1 cellular context compared by ENCODE assay signal in the genomic region with DNA sequence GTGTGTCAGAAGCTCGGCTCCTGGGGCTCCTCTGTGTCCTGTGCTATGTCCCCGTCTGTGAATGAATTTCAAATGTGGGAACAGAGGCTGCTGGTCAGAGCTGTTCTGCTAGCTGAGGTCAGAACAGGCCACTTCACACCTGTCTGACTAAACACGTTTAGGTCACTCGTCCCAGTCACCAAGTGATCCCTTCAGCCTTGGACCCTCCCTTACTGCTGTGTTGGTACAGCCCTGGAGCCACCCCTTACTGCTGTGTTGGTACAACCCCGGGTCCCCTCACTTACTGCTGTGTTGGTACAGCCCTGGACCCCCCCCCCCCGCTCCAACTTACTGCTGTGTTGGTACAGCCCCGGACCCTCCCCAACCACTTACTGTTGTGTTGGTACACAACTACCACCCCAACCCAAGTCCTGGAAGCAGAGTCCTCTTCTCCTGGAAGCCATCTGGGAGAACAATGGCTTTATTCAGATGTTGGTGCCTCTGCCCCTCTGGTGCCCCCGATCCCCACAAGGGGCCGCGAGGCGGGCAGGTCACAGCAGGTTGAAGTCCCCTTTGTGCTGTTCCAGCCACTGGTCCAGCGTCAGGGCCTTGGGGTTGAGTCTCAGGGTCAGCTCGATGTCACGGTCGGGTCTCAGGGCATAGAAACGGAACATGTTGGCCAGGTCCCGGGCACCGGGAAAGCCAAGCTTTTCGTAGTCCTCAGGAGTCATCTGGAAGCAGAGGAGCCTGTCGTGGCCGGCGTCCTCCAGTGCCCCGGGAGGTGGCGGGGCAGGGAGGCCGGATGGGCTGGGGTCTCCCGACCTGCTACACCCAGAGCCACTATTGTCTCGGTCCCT.
TF ChIP-seq lines count a peak whose summit lies in the region.

No MANE protein-coding gene starts in this region.

TF ChIP-seq in HepG2, 621 proteins besides CTCF, POLR2A, EP300 and RAD21 (continued from another document and continues in another):
- TF ChIP-seq THRA (CRISPR knock-in tag; IDR thresholded peaks at IDR 0.05; ENCODE audit: borderline replicate concordance), result peak; percentile 94
- no peak for TF ChIP-seq NR3C1 (CRISPR knock-in tag; IDR thresholded peaks at IDR 0.05)
- peak; percentile 15; the same call in 1 of the 2 replicates for TF ChIP-seq TGIF2 (CRISPR knock-in tag; IDR thresholded peaks at IDR 0.05)
- TF ChIP-seq, protein P1, sequence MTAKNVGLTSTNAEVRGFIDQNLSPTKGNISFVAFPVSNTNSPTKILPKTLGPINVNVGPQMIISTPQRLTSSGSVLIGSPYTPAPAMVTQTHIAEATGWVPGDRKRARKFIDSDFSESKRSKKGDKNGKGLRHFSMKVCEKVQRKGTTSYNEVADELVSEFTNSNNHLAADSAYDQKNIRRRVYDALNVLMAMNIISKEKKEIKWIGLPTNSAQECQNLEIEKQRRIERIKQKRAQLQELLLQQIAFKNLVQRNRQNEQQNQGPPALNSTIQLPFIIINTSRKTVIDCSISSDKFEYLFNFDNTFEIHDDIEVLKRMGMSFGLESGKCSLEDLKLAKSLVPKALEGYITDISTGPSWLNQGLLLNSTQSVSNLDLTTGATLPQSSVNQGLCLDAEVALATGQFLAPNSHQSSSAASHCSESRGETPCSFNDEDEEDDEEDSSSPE (CRISPR knock-in tag; IDR thresholded peaks at IDR 0.05), result peak; percentile 8; the same call in 1 of the 2 replicates
- peak; percentile 72 for TF ChIP-seq MED8 (CRISPR knock-in tag; IDR thresholded peaks at IDR 0.05; ENCODE audit: insufficient replicate concordance)
- TF ChIP-seq DBP (CRISPR knock-in tag; IDR thresholded peaks at IDR 0.05; ENCODE audit: not compliant biosample characterization), result peak; percentile 29
- no peak for TF ChIP-seq ZNF530 (CRISPR knock-in tag; IDR thresholded peaks at IDR 0.05; ENCODE audit: low read depth)
- no peak for TF ChIP-seq KLF13 (CRISPR knock-in tag; IDR thresholded peaks at IDR 0.05)
- TF ChIP-seq ZNF225 (CRISPR knock-in tag; IDR thresholded peaks at IDR 0.05), result no peak
- TF ChIP-seq TIGD3 (CRISPR knock-in tag; IDR thresholded peaks at IDR 0.05; ENCODE audit: borderline replicate concordance), result no peak
- TF ChIP-seq ZNF501 (CRISPR knock-in tag; IDR thresholded peaks at IDR 0.05), result no peak
- TF ChIP-seq SIN3B (IDR thresholded peaks at IDR 0.05; ENCODE audit: low read length), result no peak
- TF ChIP-seq ZSCAN31 (CRISPR knock-in tag; IDR thresholded peaks at IDR 0.05; ENCODE audit: low read depth), result peak; percentile 75
- TF ChIP-seq MXD4 (CRISPR knock-in tag; IDR thresholded peaks at IDR 0.05), result no peak
- peak; percentile 24; the same call in 1 of the 2 replicates for TF ChIP-seq BRD4 (CRISPR knock-in tag; IDR thresholded peaks at IDR 0.05)
- peak; percentile 25; the same call in 1 of the 2 replicates for TF ChIP-seq ZFP37 (CRISPR knock-in tag; IDR thresholded peaks at IDR 0.05; ENCODE audit: borderline replicate concordance)
- no peak for TF ChIP-seq MLX (CRISPR knock-in tag; IDR thresholded peaks at IDR 0.05)
- no peak for TF ChIP-seq NFRKB (IDR thresholded peaks at IDR 0.05)
- peak; percentile 67 for TF ChIP-seq MYPOP (CRISPR knock-in tag; IDR thresholded peaks at IDR 0.05)
- peak; percentile 2; the same call in 1 of the 2 replicates for TF ChIP-seq CEBPG (CRISPR knock-in tag; IDR thresholded peaks at IDR 0.05)
- TF ChIP-seq, protein P2, sequence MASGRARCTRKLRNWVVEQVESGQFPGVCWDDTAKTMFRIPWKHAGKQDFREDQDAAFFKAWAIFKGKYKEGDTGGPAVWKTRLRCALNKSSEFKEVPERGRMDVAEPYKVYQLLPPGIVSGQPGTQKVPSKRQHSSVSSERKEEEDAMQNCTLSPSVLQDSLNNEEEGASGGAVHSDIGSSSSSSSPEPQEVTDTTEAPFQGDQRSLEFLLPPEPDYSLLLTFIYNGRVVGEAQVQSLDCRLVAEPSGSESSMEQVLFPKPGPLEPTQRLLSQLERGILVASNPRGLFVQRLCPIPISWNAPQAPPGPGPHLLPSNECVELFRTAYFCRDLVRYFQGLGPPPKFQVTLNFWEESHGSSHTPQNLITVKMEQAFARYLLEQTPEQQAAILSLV (CRISPR knock-in tag; IDR thresholded peaks at IDR 0.05; ENCODE audit: borderline replicate concordance), result peak; percentile 65; the same call in 1 of the 2 replicates
- TF ChIP-seq MBNL3 (CRISPR knock-in tag; conservative IDR thresholded peaks at IDR 0.05), result no peak
- TF ChIP-seq MZF1 (CRISPR knock-in tag; IDR thresholded peaks at IDR 0.05; ENCODE audit: borderline replicate concordance), result no peak
- no peak for TF ChIP-seq MTF2 (CRISPR knock-in tag; IDR thresholded peaks at IDR 0.05; ENCODE audit: borderline replicate concordance)
- no peak for TF ChIP-seq HCFC1 (IDR thresholded peaks at IDR 0.05; ENCODE audit: low read depth, low read length)
- no peak for TF ChIP-seq HOXA7 (CRISPR knock-in tag; IDR thresholded peaks at IDR 0.05)
- peak; percentile 62; the same call in 1 of the 2 replicates for TF ChIP-seq HDAC2 (CRISPR knock-in tag; IDR thresholded peaks at IDR 0.05)
- peak; percentile 66; the same call in 1 of the 2 replicates for TF ChIP-seq ZFP36L1 (CRISPR knock-in tag; IDR thresholded peaks at IDR 0.05)
- peak; percentile 70; the same call in 1 of the 2 replicates for TF ChIP-seq ZNF136 (CRISPR knock-in tag; IDR thresholded peaks at IDR 0.05; ENCODE audit: low read depth)
- TF ChIP-seq, protein P3, sequence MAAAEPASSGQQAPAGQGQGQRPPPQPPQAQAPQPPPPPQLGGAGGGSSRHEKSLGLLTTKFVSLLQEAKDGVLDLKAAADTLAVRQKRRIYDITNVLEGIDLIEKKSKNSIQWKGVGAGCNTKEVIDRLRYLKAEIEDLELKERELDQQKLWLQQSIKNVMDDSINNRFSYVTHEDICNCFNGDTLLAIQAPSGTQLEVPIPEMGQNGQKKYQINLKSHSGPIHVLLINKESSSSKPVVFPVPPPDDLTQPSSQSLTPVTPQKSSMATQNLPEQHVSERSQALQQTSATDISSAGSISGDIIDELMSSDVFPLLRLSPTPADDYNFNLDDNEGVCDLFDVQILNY (CRISPR knock-in tag; conservative IDR thresholded peaks at IDR 0.05), result no peak; the same call in 1 of the 2 replicates
- TF ChIP-seq TBL1XR1 (IDR thresholded peaks at IDR 0.05; ENCODE audit: borderline replicate concordance, low read length, partially characterized antibody), result peak; percentile 79
- peak; percentile 99 for TF ChIP-seq ZNF121 (CRISPR knock-in tag; IDR thresholded peaks at IDR 0.05)
- TF ChIP-seq MED13 (CRISPR knock-in tag; IDR thresholded peaks at IDR 0.05), result 0 out of 2 replicates have a peak, but pooled peaks have one; percentile 58
- TF ChIP-seq GFI1 (CRISPR knock-in tag; IDR thresholded peaks at IDR 0.05; ENCODE audit: borderline replicate concordance), result peak; percentile 62; the same call in 1 of the 2 replicates
- peak; percentile 73 for TF ChIP-seq BORCS8-MEF2B (CRISPR knock-in tag; IDR thresholded peaks at IDR 0.05)
- TF ChIP-seq HDAC6 (IDR thresholded peaks at IDR 0.05; ENCODE audit: low read depth, low read length), result no peak
- no peak for TF ChIP-seq ATF1 (CRISPR knock-in tag; IDR thresholded peaks at IDR 0.05)
- TF ChIP-seq KLF16 (CRISPR knock-in tag; IDR thresholded peaks at IDR 0.05), result peak in 1 of 2 experiments; percentile 69; a peak in 2 of 4 replicates
- peak; percentile 5; the same call in 1 of the 3 replicates for TF ChIP-seq MXI1 (IDR thresholded peaks at IDR 0.05; ENCODE audit: borderline replicate concordance, low read depth, low read length)
- no peak for TF ChIP-seq SP1 (IDR thresholded peaks at IDR 0.05)
- TF ChIP-seq SP1 (CRISPR knock-in tag; IDR thresholded peaks at IDR 0.05), result no peak; the same call in 1 of the 2 replicates
- peak; percentile 100 for TF ChIP-seq RXRA (CRISPR knock-in tag; IDR thresholded peaks at IDR 0.05)
- TF ChIP-seq ZNF503 (CRISPR knock-in tag; IDR thresholded peaks at IDR 0.05), result 0 out of 2 replicates have a peak, but pooled peaks have one; percentile 61
- peak; percentile 76; the same call in 1 of the 2 replicates for TF ChIP-seq ZNF230 (CRISPR knock-in tag; IDR thresholded peaks at IDR 0.05)
- TF ChIP-seq ZNF709 (CRISPR knock-in tag; IDR thresholded peaks at IDR 0.05), result peak; percentile 67; the same call in 1 of the 2 replicates
- TF ChIP-seq ZNF460 (CRISPR knock-in tag; IDR thresholded peaks at IDR 0.05; ENCODE audit: borderline replicate concordance), result peak; percentile 24; the same call in 1 of the 2 replicates
- 0 out of 2 replicates have a peak, but pooled peaks have one; percentile 31 for TF ChIP-seq HIVEP1 (CRISPR knock-in tag; IDR thresholded peaks at IDR 0.05)
- peak; percentile 80 for TF ChIP-seq MED1 (CRISPR knock-in tag; IDR thresholded peaks at IDR 0.05)
- peak; percentile 50; the same call in 1 of the 2 replicates for TF ChIP-seq ZNF761 (CRISPR knock-in tag; conservative IDR thresholded peaks at IDR 0.05)
- no peak for TF ChIP-seq EEA1 (CRISPR knock-in tag; IDR thresholded peaks at IDR 0.05; ENCODE audit: borderline replicate concordance)
- peak; percentile 53; the same call in 1 of the 2 replicates for TF ChIP-seq MIER3 (CRISPR knock-in tag; IDR thresholded peaks at IDR 0.05; ENCODE audit: borderline replicate concordance)
- TF ChIP-seq, protein P4, sequence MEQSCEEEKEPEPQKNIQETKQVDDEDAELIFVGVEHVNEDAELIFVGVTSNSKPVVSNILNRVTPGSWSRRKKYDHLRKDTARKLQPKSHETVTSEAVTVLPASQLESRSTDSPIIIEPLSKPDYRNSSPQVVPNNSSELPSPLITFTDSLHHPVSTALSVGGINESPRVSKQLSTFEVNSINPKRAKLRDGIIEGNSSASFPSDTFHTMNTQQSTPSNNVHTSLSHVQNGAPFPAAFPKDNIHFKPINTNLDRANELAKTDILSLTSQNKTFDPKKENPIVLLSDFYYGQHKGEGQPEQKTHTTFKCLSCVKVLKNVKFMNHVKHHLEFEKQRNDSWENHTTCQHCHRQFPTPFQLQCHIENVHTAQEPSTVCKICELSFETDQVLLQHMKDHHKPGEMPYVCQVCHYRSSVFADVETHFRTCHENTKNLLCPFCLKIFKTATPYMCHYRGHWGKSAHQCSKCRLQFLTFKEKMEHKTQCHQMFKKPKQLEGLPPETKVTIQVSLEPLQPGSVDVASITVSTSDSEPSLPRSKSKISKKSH (CRISPR knock-in tag; IDR thresholded peaks at IDR 0.05; ENCODE audit: borderline replicate concordance), result 0 out of 2 replicates have a peak, but pooled peaks have one; percentile 33
